Comparison of ENCODE assay signal across 15 cellular contexts in the genomic region with DNA sequence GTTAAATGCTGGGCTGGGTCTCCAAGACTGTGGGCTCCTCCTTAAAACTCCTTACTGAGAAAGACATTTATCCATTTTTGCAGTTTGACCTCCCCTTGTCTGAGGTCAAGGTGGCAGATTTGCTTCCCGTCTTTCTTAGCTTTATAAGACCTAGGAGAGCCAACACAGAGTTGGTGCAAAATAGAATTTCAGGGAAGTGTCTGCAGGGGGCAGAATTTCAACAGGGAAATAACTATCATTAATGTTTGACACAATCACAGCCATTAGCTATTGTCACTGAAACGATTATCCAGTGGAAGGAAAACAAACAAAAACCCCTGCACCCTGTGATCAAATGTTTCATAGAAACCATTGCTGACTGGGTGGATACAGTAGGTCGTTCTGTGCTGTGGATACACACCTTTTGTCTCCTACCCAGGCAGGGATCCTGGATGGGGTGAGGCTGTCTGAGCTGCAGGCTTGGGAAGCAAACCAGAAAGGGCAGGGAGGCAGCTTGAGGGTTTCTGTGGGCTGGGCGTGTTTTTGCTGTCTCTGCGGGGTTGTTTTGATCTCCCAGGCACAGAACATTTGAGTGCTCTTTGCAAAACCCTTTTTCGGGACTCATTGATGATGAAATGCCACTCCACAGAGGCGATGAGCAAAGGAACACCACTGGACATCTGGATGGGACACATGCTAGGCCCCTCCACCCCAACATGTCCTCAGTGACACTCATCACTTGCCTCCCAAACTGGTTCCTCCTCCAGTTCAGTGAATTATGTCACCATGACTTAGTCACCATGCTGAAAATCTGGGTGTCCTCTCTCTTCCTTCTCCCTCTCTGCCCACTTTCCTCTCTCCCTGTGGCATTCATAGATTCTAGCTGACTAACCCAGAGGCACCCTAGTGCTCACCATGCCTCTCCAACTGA.
A peak's percentile ranks its signal among the peaks of the same experiment; 100 is the strongest.
DNase-seq lines count a peak whose midpoint lies in the region; ATAC-seq, FAIRE-seq and TF ChIP-seq lines count a peak whose summit lies in the region.
"Had no signal": no experiment of that assay in that cellular context is flagged by ENCODE, and none has a peak within 500 bp of the region (broad histone marks: within the 10 kb centered on the region; RNA-seq: fewer than 3 reads in every experiment).

No MANE protein-coding gene starts in this region.

- TF ChIP-seq RAD21 in Ishikawa (IDR thresholded peaks at IDR 0.05; ENCODE audit: low read depth) = peak; percentile 24; the same call in 1 of the 2 replicates
- TF ChIP-seq RAD21 in GM12878 (IDR thresholded peaks at IDR 0.05; ENCODE audit: insufficient read depth, low read depth, low read length) = no peak

- TF ChIP-seq EP300 in Ishikawa (IDR thresholded peaks at IDR 0.05; ENCODE audit: borderline replicate concordance) (no peak), GM12878 (IDR thresholded peaks at IDR 0.05; ENCODE audit: borderline replicate concordance in 1 of 2, control insufficient read depth in 1 of 2, low read depth in 2 of 2, low read length in 2 of 2) (no peak), sigmoid colon (IDR thresholded peaks at IDR 0.05) (no peak)

- in situ Hi-C loops in GM12878 (cut with MboI) = no loop called here

- no peak overlapping the region for H3K4me3 Mint-ChIP-seq in CD14-positive monocyte
- H3K4me3 Mint-ChIP-seq in activated T-cell treated with anti-CD3 and anti-CD28 coated beads, Interleukin-2, amount 50 U/mL, for 24 hours = no peak overlapping the region
- H3K4me3 Mint-ChIP-seq: activated T-cell treated with anti-CD3 and anti-CD28 coated beads, Interleukin-2, amount 50 U/mL, for 72 hours; natural killer cell had no signal

- peaks cover 0 to 2% (median 2%) of the 10 kb centered on the region in 3 donors for H3K27me3 Mint-ChIP-seq in CD14-positive monocyte (ENCODE audit: low read depth in 3 of 3)
- peaks cover 7% of the 10 kb centered on the region for H3K27me3 Mint-ChIP-seq in activated T-cell treated with anti-CD3 and anti-CD28 coated beads, Interleukin-2, amount 50 U/mL, for 24 hours

- no peak overlapping the region for H3K56ac ChIP-seq in mesendoderm (ENCODE audit: low read length)

- no peak overlapping the region for H3K27ac ChIP-seq in GM12878 (ENCODE audit: control insufficient read depth, insufficient read depth)
- no peak overlapping the region for H3K27ac ChIP-seq in mesendoderm (ENCODE audit: low read depth, low read length)
- H3K27ac ChIP-seq in sigmoid colon = no peak overlapping the region

- H3K9me3 Mint-ChIP-seq in CD14-positive monocyte = peaks cover 0 to 4% (median 0%) of the 10 kb centered on the region in 7 donors
- H3K9me3 Mint-ChIP-seq in activated T-cell treated with anti-CD3 and anti-CD28 coated beads, Interleukin-2, amount 50 U/mL, for 24 hours = no peaks in the 10 kb centered on the region
- H3K9me3 Mint-ChIP-seq: activated T-cell treated with anti-CD3 and anti-CD28 coated beads, Interleukin-2, amount 50 U/mL, for 72 hours; natural killer cell had no signal

- ATAC-seq in GM12878 = no peak
- ATAC-seq: activated T-cell treated with anti-CD3 and anti-CD28 coated beads, Interleukin-2, amount 50 U/mL, for 72 hours; natural killer cell had no signal

- RAD21 ChIA-PET in GM12878 (lab: Charles Lee; ENCODE audit: unreplicated experiment) = interaction anchor here (0.6 to 1.2 kb wide), 5 partner anchors 32 to 241 kb away, joined by 3 to 4 read pairs (median 3); partner anchors contain the start of gene GADD45A

- no peaks in the 10 kb centered on the region for H3K36me3 ChIP-seq in GM12878 (ENCODE audit: control insufficient read depth in 2 of 2, insufficient read depth in 2 of 2, low read length in 1 of 2)
- H3K36me3 ChIP-seq in mesendoderm (ENCODE audit: control insufficient read depth, insufficient read depth, low read length) = no peaks in the 10 kb centered on the region
- H3K36me3 ChIP-seq in sigmoid colon = no peaks in the 10 kb centered on the region

- H3K9ac ChIP-seq in GM12878 (ENCODE audit: control insufficient read depth, insufficient read depth, low read length) (no peak overlapping the region), mesendoderm (ENCODE audit: low read length) (no peak overlapping the region)

- POLR2A ChIA-PET in GM12878 (lab: Charles Lee) = no interaction called here

- H2AFZ ChIP-seq in GM12878 (ENCODE audit: control insufficient read depth, low read depth, low read length) = no peak overlapping the region

- no peak overlapping the region for H3K4me3 ChIP-seq in GM12878
- no peak overlapping the region for H3K4me3 ChIP-seq in mesendoderm (ENCODE audit: low read length)
- no peak overlapping the region for H3K4me3 ChIP-seq in sigmoid colon

- H4K20me1 ChIP-seq in GM12878 (ENCODE audit: control insufficient read depth, insufficient read depth) = no peaks in the 10 kb centered on the region

- H3K27me3 ChIP-seq in GM12878 (replicated peaks in 1 of 2; ENCODE audit: control insufficient read depth in 2 of 2, insufficient read depth in 2 of 2, low read length in 1 of 2) (no peaks in the 10 kb centered on the region), mesendoderm (ENCODE audit: insufficient read depth, low read length, poor library complexity) (peaks cover 2% of the 10 kb centered on the region), sigmoid colon (no peaks in the 10 kb centered on the region)

- H4K5ac ChIP-seq in mesendoderm (ENCODE audit: low read length) = no peak overlapping the region

- CTCF ChIA-PET in GM12878 (lab: Yijun Ruan, JAX) = interaction anchor here (0.6 to 1.7 kb wide), 11 partner anchors 11 to 596 kb away, joined by 3 to 6 read pairs (median 4); partner anchors contain the start of gene GADD45A

- DNase-seq in DMS153 (lab: John Stamatoyannopoulos, UW) = peak; percentile 73
- DNase-seq in GM12878 (ENCODE audit: low read depth, low spot score) = no peak
- DNase-seq in mesendoderm = peak; percentile 35
- DNase-seq in sigmoid colon = no peak
- no peak for DNase-seq in CD14-positive monocyte (ENCODE audit: low spot score)
- DNase-seq in activated T-cell treated with anti-CD3 and anti-CD28 coated beads for 4 hours = no peak
- no peak for DNase-seq in activated T-cell treated with anti-CD3 and anti-CD28 coated beads, Interleukin-2, amount 50 U/mL, for 24 hours
- DNase-seq: activated T-cell treated with anti-CD3 and anti-CD28 coated beads, Interleukin-2, amount 50 U/mL, for 72 hours; cerebellar nuclear complex; HCEC 1CT; hypothalamus; natural killer cell; NCI-H510A; stimulated activated CD4-positive, alpha-beta T cell treated with anti-CD3 and anti-CD28 coated beads, Interleukin-2, amount 100 ng/mL, for 48 hours had no signal

- H4K8ac ChIP-seq in mesendoderm (ENCODE audit: low read depth, low read length) = no peak overlapping the region

- TF ChIP-seq POLR2A in GM12878 (IDR thresholded peaks at IDR 0.05; ENCODE audit: low read depth, low read length) (no peak), sigmoid colon (IDR thresholded peaks at IDR 0.05) (no peak)

- WGBS in GM12878 (ENCODE audit: insufficient coverage, insufficient replicate concordance, low lambda C conversion rate, missing lambda C conversion rate) = 28% methylated on average over 7 of the region's 7 CpGs
- WGBS in mesendoderm (ENCODE audit: extremely low coverage, insufficient coverage, low lambda C conversion rate) = no CpG with 5 or more reads among the region's 7 CpGs
- 60 to 69% methylated on average over 7 of the region's 7 CpGs for WGBS in sigmoid colon, 2 donors

- H3K23ac ChIP-seq in mesendoderm (ENCODE audit: low read length) = no peak overlapping the region

- no peaks in the 10 kb centered on the region for H3K79me1 ChIP-seq in mesendoderm (ENCODE audit: low read length)

- no peak overlapping the region for H2BK5ac ChIP-seq in mesendoderm (ENCODE audit: low read length)

- no peak overlapping the region for H2BK15ac ChIP-seq in mesendoderm (replicated peaks; ENCODE audit: low read depth)

- no peaks in the 10 kb centered on the region for H3K36me3 Mint-ChIP-seq in CD14-positive monocyte
- H3K36me3 Mint-ChIP-seq in activated T-cell treated with anti-CD3 and anti-CD28 coated beads, Interleukin-2, amount 50 U/mL, for 24 hours (ENCODE audit: low read depth) = no peaks in the 10 kb centered on the region
- H3K36me3 Mint-ChIP-seq: natural killer cell had no signal

- H3K27ac Mint-ChIP-seq in CD14-positive monocyte = peak overlapping the region in 1 of 7 donors; percentile 52
- H3K27ac Mint-ChIP-seq in activated T-cell treated with anti-CD3 and anti-CD28 coated beads, Interleukin-2, amount 50 U/mL, for 24 hours = no peak overlapping the region
- H3K27ac Mint-ChIP-seq: activated T-cell treated with anti-CD3 and anti-CD28 coated beads, Interleukin-2, amount 50 U/mL, for 72 hours; natural killer cell had no signal

- no peak overlapping the region for H2AK5ac ChIP-seq in mesendoderm (ENCODE audit: low read length)

- H2BK120ac ChIP-seq in mesendoderm (ENCODE audit: low read depth, low read length) = no peak overlapping the region

- no TSS peak for BruUV-seq in GM12878 (replicated peaks; lab: Mats Ljungman, UMichigan)

- H3K4me2 ChIP-seq in GM12878 (ENCODE audit: control insufficient read depth, insufficient read depth) = no peak overlapping the region
- no peak overlapping the region for H3K4me2 ChIP-seq in mesendoderm (ENCODE audit: low read length)

- SMC1A ChIA-PET in GM12878 (lab: Charles Lee; ENCODE audit: uncharacterized antibody, unreplicated experiment) = interaction anchor here (0.8 to 1.4 kb wide), 6 partner anchors 9 to 309 kb away, joined by 3 to 7 read pairs (median 3); no protein-coding TSS in a partner anchor

- H3K4me1 ChIP-seq in GM12878 (ENCODE audit: control insufficient read depth, insufficient read depth, low read length) (no peaks in the 10 kb centered on the region), mesendoderm (ENCODE audit: control insufficient read depth, low read depth, low read length) (no peaks in the 10 kb centered on the region), sigmoid colon (no peaks in the 10 kb centered on the region)

- H3K4ac ChIP-seq in mesendoderm (ENCODE audit: low read depth, low read length) = no peak overlapping the region

- 0 out of 6 replicates have a peak, but pooled peaks of 2 of the 3 experiments have one; percentile 2 to 4 for TF ChIP-seq CTCF in GM12878 (IDR thresholded peaks at IDR 0.05 in 2 of 3, conservative IDR thresholded peaks at IDR 0.05 in 1 of 3; ENCODE audit: control insufficient read depth in 2 of 3, extremely low read depth in 1 of 3, insufficient read depth in 1 of 3, low read depth in 3 of 3, low read length in 3 of 3)
- TF ChIP-seq CTCF in sigmoid colon (IDR thresholded peaks at IDR 0.05) = no peak
- TF ChIP-seq CTCF in CD14-positive monocyte (IDR thresholded peaks at IDR 0.05) = no peak

- H3K9me3 ChIP-seq in GM12878 (replicated peaks; ENCODE audit: control insufficient read depth, insufficient read depth, low read length) (no peaks in the 10 kb centered on the region), sigmoid colon (no peaks in the 10 kb centered on the region)

- no peaks in the 10 kb centered on the region for H3K4me1 Mint-ChIP-seq in CD14-positive monocyte
- H3K4me1 Mint-ChIP-seq in activated T-cell treated with anti-CD3 and anti-CD28 coated beads, Interleukin-2, amount 50 U/mL, for 24 hours (ENCODE audit: low read depth) = no peaks in the 10 kb centered on the region
- H3K4me1 Mint-ChIP-seq: natural killer cell had no signal

- no peak for FAIRE-seq in GM12878 (lab: Jason Lieb, UNC)

- intact Hi-C loops in GM12878 (cut with micrococcal nuclease; ENCODE audit: unreplicated experiment) = no loop called here
- intact Hi-C loops in sigmoid colon (cut with DNase I) = no loop called here
- intact Hi-C loops in CD14-positive monocyte (cut with micrococcal nuclease) = no loop called here

- H3K18ac ChIP-seq in mesendoderm (ENCODE audit: low read length) = no peak overlapping the region

- H3K79me2 ChIP-seq in GM12878 (ENCODE audit: control insufficient read depth, insufficient read depth, low read length) = no peaks in the 10 kb centered on the region
- H3K79me2 ChIP-seq in mesendoderm (ENCODE audit: control insufficient read depth, insufficient read depth, low read length) = no peaks in the 10 kb centered on the region

Comparison
In these comparisons a context has a peak if more than half of its experiments do, and no peak if none do; other contexts are left out.
1. DNase-seq: peak in DMS153 (single experiment) and mesendoderm (single experiment); none in GM12878 (single experiment), sigmoid colon (single experiment), CD14-positive monocyte (single experiment), activated T-cell treated with anti-CD3 and anti-CD28 coated beads for 4 hours (single experiment) and activated T-cell treated with anti-CD3 and anti-CD28 coated beads, Interleukin-2, amount 50 U/mL, for 24 hours (single experiment).
2. CTCF ChIP-seq: peak in GM12878 (2 of 3); none in sigmoid colon (0 of 4) and CD14-positive monocyte (single experiment).